In genomic region chr4:6277139-6277802, GRCh38 we compare ENCODE assay signal across 1 cellular context.
TF ChIP-seq lines count a peak whose summit lies in the region.

No MANE protein-coding gene starts in this region.

TF ChIP-seq in HepG2, 621 proteins besides CTCF, POLR2A, EP300 and RAD21 (continued from another document and continues in another):
- 0 out of 2 replicates have a peak, but pooled peaks have one; percentile 35 for TF ChIP-seq ZFP90 (CRISPR knock-in tag; IDR thresholded peaks at IDR 0.05; ENCODE audit: borderline replicate concordance)
- no peak for TF ChIP-seq ZNF639 (CRISPR knock-in tag; conservative IDR thresholded peaks at IDR 0.05)
- TF ChIP-seq SAP130 (CRISPR knock-in tag; IDR thresholded peaks at IDR 0.05; ENCODE audit: low read depth) = peak; percentile 24; the same call in 1 of the 2 replicates
- TF ChIP-seq RAD51 (IDR thresholded peaks at IDR 0.05; ENCODE audit: borderline replicate concordance) = no peak
- TF ChIP-seq ZKSCAN8 (CRISPR knock-in tag; IDR thresholded peaks at IDR 0.05; ENCODE audit: borderline replicate concordance) = no peak
- peak; percentile 33; the same call in 1 of the 2 replicates for TF ChIP-seq TFDP1 (CRISPR knock-in tag; IDR thresholded peaks at IDR 0.05; ENCODE audit: borderline replicate concordance)
- TF ChIP-seq RARA (CRISPR knock-in tag; IDR thresholded peaks at IDR 0.05) = peak; percentile 62
- no peak for TF ChIP-seq ZBTB49 (CRISPR knock-in tag; IDR thresholded peaks at IDR 0.05; ENCODE audit: borderline replicate concordance)
- TF ChIP-seq BRCA1 (CRISPR knock-in tag; IDR thresholded peaks at IDR 0.05) = peak; percentile 66; the same call in 1 of the 2 replicates
- TF ChIP-seq TOPORS (CRISPR knock-in tag; IDR thresholded peaks at IDR 0.05) = no peak
- TF ChIP-seq YEATS2 (CRISPR knock-in tag; IDR thresholded peaks at IDR 0.05; ENCODE audit: borderline replicate concordance) = no peak
- TF ChIP-seq ZIK1 (CRISPR knock-in tag; IDR thresholded peaks at IDR 0.05; ENCODE audit: borderline replicate concordance, low read depth) = 0 out of 2 replicates have a peak, but pooled peaks have one; percentile 46
- peak; percentile 64 for TF ChIP-seq ZFX (CRISPR knock-in tag; IDR thresholded peaks at IDR 0.05; ENCODE audit: low read depth)
- no peak for TF ChIP-seq JDP2 (CRISPR knock-in tag; IDR thresholded peaks at IDR 0.05; ENCODE audit: borderline replicate concordance)
- no peak for TF ChIP-seq REXO4 (CRISPR knock-in tag; IDR thresholded peaks at IDR 0.05; ENCODE audit: borderline replicate concordance)
- TF ChIP-seq ZNF18 (CRISPR knock-in tag; IDR thresholded peaks at IDR 0.05; ENCODE audit: insufficient replicate concordance) = no peak
- no peak for TF ChIP-seq ZNF10 (CRISPR knock-in tag; IDR thresholded peaks at IDR 0.05; ENCODE audit: borderline replicate concordance, low read depth)
- TF ChIP-seq SP2 (CRISPR knock-in tag; IDR thresholded peaks at IDR 0.05) = no peak
- no peak for TF ChIP-seq EHMT2 (IDR thresholded peaks at IDR 0.05; ENCODE audit: borderline replicate concordance, low read depth, low read length)
- TF ChIP-seq ZNF543 (CRISPR knock-in tag; IDR thresholded peaks at IDR 0.05) = 0 out of 2 replicates have a peak, but pooled peaks have one; percentile 24
- TF ChIP-seq KDM5B (CRISPR knock-in tag; IDR thresholded peaks at IDR 0.05; ENCODE audit: borderline replicate concordance) = no peak
- peak; percentile 63; the same call in 1 of the 2 replicates for TF ChIP-seq ZFP91 (CRISPR knock-in tag; IDR thresholded peaks at IDR 0.05; ENCODE audit: borderline replicate concordance)
- no peak for TF ChIP-seq HMGXB3 (CRISPR knock-in tag; IDR thresholded peaks at IDR 0.05; ENCODE audit: borderline replicate concordance)
- no peak for TF ChIP-seq GRHL1 (CRISPR knock-in tag; conservative IDR thresholded peaks at IDR 0.05)
- 0 out of 2 replicates have a peak, but pooled peaks have one; percentile 43 for TF ChIP-seq ZNF766 (CRISPR knock-in tag; IDR thresholded peaks at IDR 0.05; ENCODE audit: borderline replicate concordance)
- TF ChIP-seq RARG (CRISPR knock-in tag; IDR thresholded peaks at IDR 0.05; ENCODE audit: low read depth) = no peak
- no peak for TF ChIP-seq HBP1 (CRISPR knock-in tag; IDR thresholded peaks at IDR 0.05; ENCODE audit: low read depth)
- no peak for TF ChIP-seq ZNF773 (CRISPR knock-in tag; IDR thresholded peaks at IDR 0.05; ENCODE audit: borderline replicate concordance)
- TF ChIP-seq ZNF296 (CRISPR knock-in tag; conservative IDR thresholded peaks at IDR 0.05) = no peak
- TF ChIP-seq SP140L (CRISPR knock-in tag; IDR thresholded peaks at IDR 0.05; ENCODE audit: borderline replicate concordance) = no peak
- TF ChIP-seq GMEB2 (CRISPR knock-in tag; IDR thresholded peaks at IDR 0.05; ENCODE audit: low read depth) = no peak
- TF ChIP-seq STAG1 (CRISPR knock-in tag; IDR thresholded peaks at IDR 0.05) = 0 out of 2 replicates have a peak, but pooled peaks have one; percentile 21
- TF ChIP-seq ZNF263 (CRISPR knock-in tag; IDR thresholded peaks at IDR 0.05) = 0 out of 2 replicates have a peak, but pooled peaks have one; percentile 35
- TF ChIP-seq RBAK (CRISPR knock-in tag; IDR thresholded peaks at IDR 0.05) = no peak
- peak; percentile 70 for TF ChIP-seq ZNF292 (CRISPR knock-in tag; IDR thresholded peaks at IDR 0.05; ENCODE audit: borderline replicate concordance, low read depth)
- TF ChIP-seq GATAD1 (CRISPR knock-in tag; IDR thresholded peaks at IDR 0.05) = no peak
- 0 out of 2 replicates have a peak, but pooled peaks have one; percentile 8 for TF ChIP-seq GABPB1 (CRISPR knock-in tag; IDR thresholded peaks at IDR 0.05)
- no peak for TF ChIP-seq NCOR1 (IDR thresholded peaks at IDR 0.05; ENCODE audit: borderline replicate concordance, low read length)
- no peak for TF ChIP-seq ZNF749 (CRISPR knock-in tag; IDR thresholded peaks at IDR 0.05; ENCODE audit: borderline replicate concordance)
- no peak for TF ChIP-seq ELF1 (CRISPR knock-in tag; IDR thresholded peaks at IDR 0.05)
- TF ChIP-seq ZNF451 (CRISPR knock-in tag; IDR thresholded peaks at IDR 0.05) = no peak
- TF ChIP-seq HINFP (CRISPR knock-in tag; IDR thresholded peaks at IDR 0.05; ENCODE audit: low read depth) = no peak
- TF ChIP-seq IKZF4 (CRISPR knock-in tag; IDR thresholded peaks at IDR 0.05; ENCODE audit: borderline replicate concordance, low read depth, not compliant biosample characterization) = no peak
- TF ChIP-seq SALL1 (CRISPR knock-in tag; IDR thresholded peaks at IDR 0.05) = peak; percentile 51
